13 cellular contexts compared by ENCODE assay signal in genomic region chr3:49352286-49352685, GRCh38. TPM values are rescaled to one million over a fixed set of nuclear protein-coding genes. Genes with fewer than 3 reads are reported as not detected.
DNase-seq lines count a peak whose midpoint lies in the region; ATAC-seq, FAIRE-seq and TF ChIP-seq lines count a peak whose summit lies in the region.
"Had no signal": no experiment of that assay in that cellular context is flagged by ENCODE, and none has a peak within 500 bp of the region (broad histone marks: within the 10 kb centered on the region; RNA-seq: fewer than 3 reads in every experiment).

No MANE protein-coding gene starts in this region.

- H3K36me3 ChIP-seq in keratinocyte (ENCODE audit: control insufficient read depth in 2 of 2, extremely low read depth in 1 of 2, insufficient read depth in 2 of 2, low read length in 2 of 2): peaks cover 6 to 15% of the 10 kb centered on the region in 2 experiments
- peaks cover 0 to 25% (median 4%) of the 10 kb centered on the region in 6 donors for H3K36me3 ChIP-seq in spleen

- H3K4me3 ChIP-seq in keratinocyte (ENCODE audit: control insufficient read depth in 2 of 3, extremely low read depth in 1 of 3, insufficient read depth in 2 of 3, low read depth in 1 of 3, low read length in 3 of 3) (no peak overlapping the region), spleen (peak overlapping the region in 1 of 8 donors; percentile 49)
- H3K4me3 ChIP-seq: testis had no signal

- H3K9me1 ChIP-seq in keratinocyte (ENCODE audit: control insufficient read depth, extremely low read depth, insufficient read depth, low read length): peaks cover 2% of the 10 kb centered on the region

- peak overlapping the region; percentile 88 for H3K27ac Mint-ChIP-seq in T-helper 17 cell

- H3K27me3 Mint-ChIP-seq in T-helper 17 cell: no peaks in the 10 kb centered on the region

- H3K4me2 ChIP-seq in keratinocyte (ENCODE audit: control insufficient read depth, extremely low read depth, insufficient read depth, low read depth, low read length): no peak overlapping the region

- H3K27ac ChIP-seq in keratinocyte (ENCODE audit: control insufficient read depth, insufficient read depth, low read length) (peak overlapping the region; percentile 78), spleen (peak overlapping the region in 7 of 8 donors; percentile 43 to 100 (median 78))

- TF ChIP-seq POLR2A in spleen (IDR thresholded peaks at IDR 0.05): no peak

- no peak for TF ChIP-seq CTCF in keratinocyte (optimal IDR thresholded peaks at IDR 0.05 in 1 of 3, IDR thresholded peaks at IDR 0.05 in 1 of 3, conservative IDR thresholded peaks at IDR 0.05 in 1 of 3; ENCODE audit: extremely low read depth in 1 of 3, insufficient read depth in 2 of 3, low read length in 3 of 3)
- TF ChIP-seq CTCF in spleen (IDR thresholded peaks at IDR 0.05 in 8 of 11, conservative IDR thresholded peaks at IDR 0.05 in 3 of 11): no peak

- dilution Hi-C loops in keratinocyte (cut with MboI; ENCODE audit: extremely low pct_ligation_motif_present, low sequenced_read_pairs): no loop called here

- H3K27me3 ChIP-seq in keratinocyte (ENCODE audit: control insufficient read depth, extremely low read depth, insufficient read depth, low read length) (no peaks in the 10 kb centered on the region), spleen (replicated peaks in 1 of 7) (no peaks in the 10 kb centered on the region)
- H3K27me3 ChIP-seq: testis had no signal

- WGBS in spleen, 5 donors: 49 to 68% (median 55%) methylated on average over 2 of the region's 2 CpGs

- H3K4me1 Mint-ChIP-seq in T-helper 17 cell: peaks cover 27% of the 10 kb centered on the region

- H4K20me1 ChIP-seq in keratinocyte (ENCODE audit: control insufficient read depth, extremely low read depth, insufficient read depth, low read length): no peaks in the 10 kb centered on the region

- H3K4me3 Mint-ChIP-seq in T-helper 17 cell: no peak overlapping the region
- H3K4me3 Mint-ChIP-seq: T-helper 1 cell treated with Interleukin-12 subunit alpha and Interleukin-12 subunit beta and Interleukin-4 antibody, amounts not matched to agents 30 μg/mL and 1 μg/mL, for 36 hours had no signal

- H3K9me3 ChIP-seq in T-helper 17 cell (ENCODE audit: control insufficient read depth, low read length, poor library complexity, severe bottlenecking) (no peaks in the 10 kb centered on the region), keratinocyte (ENCODE audit: control insufficient read depth, low read depth, low read length) (no peaks in the 10 kb centered on the region), spleen (no peaks in the 10 kb centered on the region)
- H3K9me3 ChIP-seq: testis had no signal

- no peak overlapping the region for H3K9ac ChIP-seq in keratinocyte (ENCODE audit: control insufficient read depth, extremely low read depth, insufficient read depth, low read length)

- peaks cover 6% of the 10 kb centered on the region for H3K36me3 Mint-ChIP-seq in T-helper 17 cell (ENCODE audit: low read depth)

- H3K79me2 ChIP-seq in keratinocyte (ENCODE audit: control insufficient read depth, insufficient read depth, low read length): peaks cover 10% of the 10 kb centered on the region

- DNase-seq in EH (ENCODE audit: low read depth) (peak; percentile 13), T-helper 17 cell (no peak), keratinocyte (ENCODE audit: low read depth, low spot score) (no peak), spleen (no peak), H4 (ENCODE audit: low spot score) (no peak), NCI-H2029 (lab: John Stamatoyannopoulos, UW) (no peak), sciatic nerve (ENCODE audit: low spot score) (no peak)
- no peak for DNase-seq in activated effector memory CD4-positive, alpha-beta T cell treated with Interleukin-2 at 50 U/mL for 16 hours
- DNase-seq: activated CD8-positive, alpha-beta memory T cell treated with anti-CD3 and anti-CD28 coated beads, Interleukin-2, amount 50 U/mL, for 48 hours; GOT3; NCI-H510A; testis had no signal

- intact Hi-C loops in spleen (cut with DNase I; ENCODE audit: low total_unique reads) (no loop called here), sciatic nerve (cut with DNase I) (no loop called here)

- no peak overlapping the region for H2AFZ ChIP-seq in keratinocyte (ENCODE audit: control insufficient read depth, low read length)

- H3K4me1 ChIP-seq in keratinocyte (ENCODE audit: control insufficient read depth, extremely low read depth, insufficient read depth, low read length) (peaks cover 34% of the 10 kb centered on the region), spleen (peaks cover 15 to 89% (median 58%) of the 10 kb centered on the region in 6 donors)
- H3K4me1 ChIP-seq: testis had no signal

- no peak for FAIRE-seq in keratinocyte (lab: Jason Lieb, UNC)

- ATAC-seq in T-helper 17 cell: no peak
- ATAC-seq in sciatic nerve: no peak

RNA-seq across cellular contexts. Expression of gene GPX1, which starts 5.9 kb away (rescaled TPM):
- total RNA-seq in T-helper 17 cell (100 to 1,000 TPM in 1 of 2 donors, 10 to 100 TPM in 1; 75.6 to 326 TPM), spleen (100 to 1,000 TPM; 252 to 415 (median 300) TPM), sciatic nerve (142 TPM)
- polyA plus RNA-seq in keratinocyte (395 to 588 TPM (median 427 TPM) in 3 replicates), spleen (100 to 1,000 TPM; 360 to 652 (median 488) TPM)
- polyA plus RNA-seq in keratinocyte (2011; ENCODE audit: low read depth): 59.1 TPM
- polyA plus RNA-seq in keratinocyte (2011; cell fraction: cytosol; rRNA removed): 410 and 894 TPM in 2 replicates
- polyA plus RNA-seq in keratinocyte (2011; cell fraction: nucleus; rRNA removed): 137 and 206 TPM in 2 replicates
- 197 and 503 TPM in 2 replicates for polyA plus RNA-seq in keratinocyte (2012; ENCODE audit: low replicate concordance)
- 126 to 280 TPM (median 176 TPM) in 3 replicates for polyA minus RNA-seq in keratinocyte
- polyA minus RNA-seq in keratinocyte (2011; cell fraction: cytosol; rRNA and poly(A)+ RNA removed): 674 TPM
- 67.9 and 72.7 TPM in 2 replicates for polyA minus RNA-seq in keratinocyte (2011; cell fraction: nucleus; rRNA and poly(A)+ RNA removed)
- 187 and 194 TPM in 2 replicates for total RNA-seq in H4 (2014; rRNA removed; shearing (Covaris generic))

RNA-seq across cellular contexts. Expression of gene USP4, which starts 12.4 kb away (rescaled TPM):
- total RNA-seq in T-helper 17 cell (100 to 1,000 TPM; 101 to 110 TPM), spleen (100 to 1,000 TPM in 2 of 7 donors, 10 to 100 TPM in 5; 48.9 to 107 (median 84.5) TPM), sciatic nerve (83.2 TPM)
- polyA plus RNA-seq in keratinocyte (39.5 to 47.8 TPM (median 45.6 TPM) in 3 replicates), spleen (10 to 100 TPM; 28.1 to 52.2 (median 33.4) TPM)
- polyA plus RNA-seq in keratinocyte (2011; ENCODE audit: low read depth): 53.6 TPM
- polyA plus RNA-seq in keratinocyte (2011; cell fraction: cytosol; rRNA removed): 27.7 and 33.1 TPM in 2 replicates
- 65.0 and 69.3 TPM in 2 replicates for polyA plus RNA-seq in keratinocyte (2011; cell fraction: nucleus; rRNA removed)
- polyA plus RNA-seq in keratinocyte (2012; ENCODE audit: low replicate concordance): 33.5 and 38.5 TPM in 2 replicates
- polyA minus RNA-seq in keratinocyte: 56.3 to 101 TPM (median 82.3 TPM) in 3 replicates
- polyA minus RNA-seq in keratinocyte (2011; cell fraction: cytosol; rRNA and poly(A)+ RNA removed): 25.9 TPM
- 30.4 and 60.2 TPM in 2 replicates for polyA minus RNA-seq in keratinocyte (2011; cell fraction: nucleus; rRNA and poly(A)+ RNA removed)
- 2.7 and 6.5 TPM in 2 replicates for total RNA-seq in H4 (2014; rRNA removed; shearing (Covaris generic))

RNA-seq across cellular contexts. Expression of gene RHOA, which starts 59.5 kb away (rescaled TPM):
- 100 to 1,000 TPM; 274 to 317 TPM for total RNA-seq in T-helper 17 cell
- 216 to 588 TPM (median 332 TPM) in 3 replicates for polyA plus RNA-seq in keratinocyte
- 345 TPM for polyA plus RNA-seq in keratinocyte (2011; ENCODE audit: low read depth)
- polyA plus RNA-seq in keratinocyte (2011; cell fraction: cytosol; rRNA removed): 429 and 562 TPM in 2 replicates
- polyA plus RNA-seq in keratinocyte (2011; cell fraction: nucleus; rRNA removed): 205 and 231 TPM in 2 replicates
- 463 and 476 TPM in 2 replicates for polyA plus RNA-seq in keratinocyte (2012; ENCODE audit: low replicate concordance)
- polyA minus RNA-seq in keratinocyte: 394 to 579 TPM (median 534 TPM) in 3 replicates
- polyA minus RNA-seq in keratinocyte (2011; cell fraction: cytosol; rRNA and poly(A)+ RNA removed): 567 TPM
- polyA minus RNA-seq in keratinocyte (2011; cell fraction: nucleus; rRNA and poly(A)+ RNA removed): 109 and 169 TPM in 2 replicates
- total RNA-seq in spleen: 100 to 1,000 TPM; 452 to 693 (median 522) TPM
- 100 to 1,000 TPM; 226 to 346 (median 297) TPM for polyA plus RNA-seq in spleen
- total RNA-seq in H4 (2014; rRNA removed; shearing (Covaris generic)): 283 and 305 TPM in 2 replicates
- 485 TPM for total RNA-seq in sciatic nerve

RNA-seq across cellular contexts. Expression of gene TCTA, which starts 59.9 kb away (rescaled TPM):
- total RNA-seq in T-helper 17 cell: 10 to 100 TPM; 23.4 to 27.0 TPM
- polyA plus RNA-seq in keratinocyte: 16.5 to 21.2 TPM (median 20.4 TPM) in 3 replicates
- polyA plus RNA-seq in keratinocyte (2011; ENCODE audit: low read depth): 0.60 TPM
- polyA plus RNA-seq in keratinocyte (2011; cell fraction: cytosol; rRNA removed): 22.7 and 22.8 TPM in 2 replicates
- 10.8 and 13.8 TPM in 2 replicates for polyA plus RNA-seq in keratinocyte (2011; cell fraction: nucleus; rRNA removed)
- polyA plus RNA-seq in keratinocyte (2012; ENCODE audit: low replicate concordance): 6.7 and 11.8 TPM in 2 replicates
- polyA minus RNA-seq in keratinocyte: 10.8 to 13.7 TPM (median 12.8 TPM) in 3 replicates
- polyA minus RNA-seq in keratinocyte (2011; cell fraction: cytosol; rRNA and poly(A)+ RNA removed): 9.2 TPM
- polyA minus RNA-seq in keratinocyte (2011; cell fraction: nucleus; rRNA and poly(A)+ RNA removed): 3.6 and 8.1 TPM in 2 replicates
- 10 to 100 TPM; 22.1 to 39.4 (median 28.6) TPM for total RNA-seq in spleen
- 10 to 100 TPM; 18.2 to 27.4 (median 25.4) TPM for polyA plus RNA-seq in spleen
- 23.8 and 27.6 TPM in 2 replicates for total RNA-seq in H4 (2014; rRNA removed; shearing (Covaris generic))
- total RNA-seq in sciatic nerve: 28.5 TPM
